In the genomic region with DNA sequence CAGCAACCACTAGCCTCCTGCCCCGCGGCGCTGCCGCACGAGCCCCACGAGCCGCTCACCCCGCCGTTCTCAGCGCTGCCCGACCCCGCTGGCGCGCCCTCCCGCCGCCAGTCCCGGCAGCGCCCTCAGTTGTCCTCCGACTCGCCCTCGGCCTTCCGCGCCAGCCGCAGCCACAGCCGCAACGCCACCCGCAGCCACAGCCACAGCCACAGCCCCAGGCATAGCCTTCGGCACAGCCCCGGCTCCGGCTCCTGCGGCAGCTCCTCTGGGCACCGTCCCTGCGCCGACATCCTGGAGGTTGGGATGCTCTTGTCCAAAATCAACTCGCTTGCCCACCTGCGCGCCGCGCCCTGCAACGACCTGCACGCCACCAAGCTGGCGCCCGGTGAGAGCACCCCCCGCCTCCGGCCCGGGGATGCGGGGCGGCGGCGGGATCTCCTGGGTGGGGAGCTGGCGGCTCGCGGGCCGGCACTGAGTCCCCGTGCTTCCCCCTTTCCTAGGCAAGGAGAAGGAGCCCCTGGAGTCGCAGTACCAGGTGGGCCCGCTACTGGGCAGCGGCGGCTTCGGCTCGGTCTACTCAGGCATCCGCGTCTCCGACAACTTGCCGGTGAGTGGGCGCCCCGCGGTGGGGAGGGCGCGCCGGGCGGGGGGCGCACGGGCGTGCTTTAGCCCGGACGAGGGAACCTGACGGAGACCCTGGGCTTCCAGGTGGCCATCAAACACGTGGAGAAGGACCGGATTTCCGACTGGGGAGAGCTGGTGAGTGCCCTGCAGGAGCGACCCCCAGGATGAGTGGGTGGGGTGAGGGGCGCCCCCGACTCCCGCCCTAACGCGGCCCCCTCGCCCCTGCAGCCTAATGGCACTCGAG, we compare ENCODE assay signal across 8 cellular contexts. TPM values are rescaled to one million over a fixed set of nuclear protein-coding genes. Genes with fewer than 3 reads are reported as not detected.
DNase-seq lines count a peak whose midpoint lies in the region; ATAC-seq and TF ChIP-seq lines count a peak whose summit lies in the region.

No MANE protein-coding gene starts in this region.

- H3K9me3 ChIP-seq in CD8-positive, alpha-beta T cell (ENCODE audit: low read length) = no peaks in the 10 kb centered on the region
- H3K9me3 ChIP-seq in PC-9 (ENCODE audit: insufficient read depth, low read depth) = no peaks in the 10 kb centered on the region

- peaks cover 30% of the 10 kb centered on the region for H3K4me1 ChIP-seq in CD8-positive, alpha-beta T cell (ENCODE audit: insufficient read depth, low read length)
- H3K4me1 ChIP-seq in PC-9 (replicated peaks; ENCODE audit: insufficient read depth) = peaks cover 40% of the 10 kb centered on the region
- H3K4me1 ChIP-seq in rectal smooth muscle tissue (ENCODE audit: control insufficient read depth, insufficient read depth, low read length) = peaks cover 13% of the 10 kb centered on the region

- H3K27ac ChIP-seq in CD8-positive, alpha-beta T cell (ENCODE audit: low read depth, low read length) = peak overlapping the region; percentile 78
- H3K27ac ChIP-seq in PC-9 (peak overlapping the region; percentile 89), rectal smooth muscle tissue (ENCODE audit: low read depth, low read length) (peak overlapping the region; percentile 99)

- peak overlapping the region; percentile 88 for H3K9ac ChIP-seq in rectal smooth muscle tissue (ENCODE audit: low read length)

- H3K9me2 ChIP-seq in PC-9 (ENCODE audit: insufficient read depth) = no peaks in the 10 kb centered on the region

- no peaks in the 10 kb centered on the region for H3K27me3 ChIP-seq in CD8-positive, alpha-beta T cell (ENCODE audit: insufficient read depth, low read length)
- H3K27me3 ChIP-seq in PC-9 (ENCODE audit: insufficient read depth, low read depth) (no peaks in the 10 kb centered on the region), rectal smooth muscle tissue (ENCODE audit: control insufficient read depth, insufficient read depth, low read length) (no peaks in the 10 kb centered on the region)

- TF ChIP-seq CTCF in CD8-positive, alpha-beta T cell (IDR thresholded peaks at IDR 0.05) = no peak
- TF ChIP-seq CTCF in PC-9 (conservative IDR thresholded peaks at IDR 0.05) = no peak

- no peak overlapping the region for H2AFZ ChIP-seq in PC-9

- H3K4me3 Mint-ChIP-seq in CD8-positive, alpha-beta T cell = peak overlapping the region; percentile 92
- H3K4me3 Mint-ChIP-seq in activated naive CD8-positive, alpha-beta T cell treated with anti-CD3 and anti-CD28 coated beads for 36 hours = peak overlapping the region; percentile 87

- H3K4me3 ChIP-seq in CD8-positive, alpha-beta T cell (ENCODE audit: low read depth, low read length) = peak overlapping the region; percentile 97
- H3K4me3 ChIP-seq in PC-9 = peak overlapping the region; percentile 64
- peak overlapping the region; percentile 98 for H3K4me3 ChIP-seq in rectal smooth muscle tissue (ENCODE audit: low read length)

- peaks cover 38% of the 10 kb centered on the region for H3K36me3 ChIP-seq in CD8-positive, alpha-beta T cell (ENCODE audit: insufficient read depth, low read length)
- H3K36me3 ChIP-seq in PC-9 (ENCODE audit: low read depth) = peaks cover 39% of the 10 kb centered on the region
- H3K36me3 ChIP-seq in rectal smooth muscle tissue (ENCODE audit: control insufficient read depth, insufficient read depth, low read length) = peaks cover 22% of the 10 kb centered on the region

- peaks cover 50% of the 10 kb centered on the region for H3K4me1 Mint-ChIP-seq in CD8-positive, alpha-beta T cell (ENCODE audit: low read depth)
- H3K4me1 Mint-ChIP-seq in activated naive CD8-positive, alpha-beta T cell treated with anti-CD3 and anti-CD28 coated beads for 36 hours = peaks cover 46% of the 10 kb centered on the region

- peaks cover 45% of the 10 kb centered on the region for H3K36me3 Mint-ChIP-seq in CD8-positive, alpha-beta T cell
- peaks cover 49% of the 10 kb centered on the region for H3K36me3 Mint-ChIP-seq in activated naive CD8-positive, alpha-beta T cell treated with anti-CD3 and anti-CD28 coated beads for 36 hours

- H3K27ac Mint-ChIP-seq in CD8-positive, alpha-beta T cell = peak overlapping the region; percentile 87
- peak overlapping the region; percentile 95 for H3K27ac Mint-ChIP-seq in activated naive CD8-positive, alpha-beta T cell treated with anti-CD3 and anti-CD28 coated beads for 36 hours

- peak in 6 of 7 experiments; percentile 31 to 74 (median 46) for DNase-seq in CD8-positive, alpha-beta T cell
- DNase-seq in PC-9 (peak in 1 of 2 experiments; percentile 25), left cardiac atrium (peak; percentile 63), COLO829 (ENCODE audit: low spot score) (no peak)
- DNase-seq in activated naive CD8-positive, alpha-beta T cell treated with anti-CD3 and anti-CD28 coated beads for 36 hours = peak; percentile 65

- CTCF ChIA-PET in CD8-positive, alpha-beta T cell (lab: Charles Lee) = interaction anchor here (0.9 to 11.3 kb wide), 20 partner anchors 11 to 296 kb away, joined by 3 to 396 read pairs (median 8); partner anchors contain the start of genes C6orf89 and PPIL1
- CTCF ChIA-PET in PC-9 (lab: Charles Lee) = interaction anchor here (0.7 to 1.4 kb wide), 4 partner anchors 39 to 149 kb away, joined by 3 to 6 read pairs (median 4); no protein-coding TSS in a partner anchor

- H3K4me2 ChIP-seq in PC-9 = peak overlapping the region; percentile 91

- peaks cover 65% of the 10 kb centered on the region for H3F3A ChIP-seq in PC-9 (ENCODE audit: insufficient read depth, low read depth)

- H3K9me3 Mint-ChIP-seq in CD8-positive, alpha-beta T cell = no peaks in the 10 kb centered on the region
- no peaks in the 10 kb centered on the region for H3K9me3 Mint-ChIP-seq in activated naive CD8-positive, alpha-beta T cell treated with anti-CD3 and anti-CD28 coated beads for 36 hours

- H3K27me3 Mint-ChIP-seq in CD8-positive, alpha-beta T cell (ENCODE audit: low read depth) = no peaks in the 10 kb centered on the region
- H3K27me3 Mint-ChIP-seq in activated naive CD8-positive, alpha-beta T cell treated with anti-CD3 and anti-CD28 coated beads for 36 hours = no peaks in the 10 kb centered on the region

- ATAC-seq in CD8-positive, alpha-beta T cell = no peak
- ATAC-seq in GM19372 (IDR thresholded peaks at IDR 0.05; ENCODE audit: low read depth, unreplicated experiment) = peak; percentile 29
- ATAC-seq in HG03442 (IDR thresholded peaks at IDR 0.05; ENCODE audit: unreplicated experiment) = peak; percentile 11
- peak; percentile 13 to 15 for ATAC-seq in left cardiac atrium

- intact Hi-C loops in CD8-positive, alpha-beta T cell (cut with DNase I, micrococcal nuclease) = loop anchor here (1.0 to 10.0 kb wide), 4 partner anchors 184 to 573 kb away; partner anchors contain the start of gene MTCH1 (in 1 of the 2)
- intact Hi-C loops in PC-9 (cut with micrococcal nuclease; ENCODE audit: unreplicated experiment) = no loop called here
- intact Hi-C loops in left cardiac atrium (cut with DNase I) = loop anchor here (5.0 kb wide), 3 partner anchors 38 to 143 kb away; no protein-coding TSS in a partner anchor

- H4K20me1 ChIP-seq in PC-9 (ENCODE audit: insufficient read depth) = peaks cover 31% of the 10 kb centered on the region

- POLR2A ChIA-PET in CD8-positive, alpha-beta T cell (lab: Charles Lee) = interaction anchor here (1.0 to 5.4 kb wide), 18 partner anchors 9 to 296 kb away, joined by 3 to 74 read pairs (median 6); partner anchors contain the start of genes MTCH1 and PPIL1
- POLR2A ChIA-PET in PC-9 (lab: Charles Lee; ENCODE audit: unreplicated experiment) = interaction anchor here (0.6 to 2.3 kb wide), 7 partner anchors 23 to 460 kb away, joined by 4 to 8 read pairs (median 6); no protein-coding TSS in a partner anchor

- BruUV-seq in PC-9 (replicated peaks; lab: Mats Ljungman, UMichigan) = no TSS peak

- H3K79me2 ChIP-seq in PC-9 (ENCODE audit: low read depth) = peaks cover 40% of the 10 kb centered on the region

RNA-seq across cellular contexts. Expression of gene PIM1, which starts 0.6 kb away (rescaled TPM):
- 100 to 1,000 TPM; 125 TPM for total RNA-seq in CD8-positive, alpha-beta T cell
- total RNA-seq in PC-9 (2021) = 51.0 and 60.3 TPM in 2 replicates
- total RNA-seq in activated naive CD8-positive, alpha-beta T cell treated with anti-CD3 and anti-CD28 coated beads for 36 hours = 100 to 1,000 TPM; 166 to 168 TPM
- total RNA-seq in left cardiac atrium = 100 to 1,000 TPM in 1 of 2 donors, 10 to 100 TPM in 1; 41.7 to 101 TPM
